Comparison of ENCODE assay signal across 9 cellular contexts in genomic region chr7:2760098-2760889, GRCh38.
A peak's percentile ranks its signal among the peaks of the same experiment; 100 is the strongest.
DNase-seq lines count a peak whose midpoint lies in the region; ATAC-seq lines count a peak whose summit lies in the region.
"Had no signal": no experiment of that assay in that cellular context is flagged by ENCODE, and none has a peak within 500 bp of the region (broad histone marks: within the 10 kb centered on the region; RNA-seq: fewer than 3 reads in every experiment).

No MANE protein-coding gene starts in this region.

- H3K4me1 Mint-ChIP-seq in activated T-helper 17 cell treated with anti-CD3 and anti-CD28 coated beads, Interleukin-2, amount 50 U/mL, for 72 hours, result peaks cover 31% of the 10 kb centered on the region

- no peaks in the 10 kb centered on the region for H3K27me3 ChIP-seq in right cardiac atrium (ENCODE audit: control insufficient read depth, insufficient read depth)

- DNase-seq in activated CD4-positive, alpha-beta T cell treated with anti-CD3 and anti-CD28 coated beads for 48 hours, result peak; percentile 31
- no peak for DNase-seq in activated CD4-positive, alpha-beta T cell treated with anti-CD3 and anti-CD28 coated beads for 1 hour
- DNase-seq in NCI-H1417 treated with DMSO at 0.1 percent for 48 hours (lab: John Stamatoyannopoulos, UW), result peak; percentile 36
- peak; percentile 59 to 80 (median 77) for DNase-seq in right cardiac atrium
- DNase-seq in retina, result peak; percentile 48
- no peak for DNase-seq in GM19240 (ENCODE audit: insufficient read length, low spot score)

- H3K9me3 ChIP-seq in right cardiac atrium (ENCODE audit: control insufficient read depth, low read length), result no peaks in the 10 kb centered on the region

- peak overlapping the region; percentile 68 for H3K27ac ChIP-seq in right cardiac atrium (ENCODE audit: low read length)

- peak overlapping the region; percentile 97 for H3K27ac Mint-ChIP-seq in activated T-helper 17 cell treated with anti-CD3 and anti-CD28 coated beads, Interleukin-2, amount 50 U/mL, for 72 hours

- no peaks in the 10 kb centered on the region for H3K9me3 Mint-ChIP-seq in activated T-helper 17 cell treated with anti-CD3 and anti-CD28 coated beads, Interleukin-2, amount 50 U/mL, for 72 hours
- H3K9me3 Mint-ChIP-seq: stimulated activated naive CD8-positive, alpha-beta T cell treated with anti-CD3 and anti-CD28 coated beads, Interleukin-15, amount 100 ng/mL, for 72 hours had no signal

- ATAC-seq in activated T-helper 17 cell treated with anti-CD3 and anti-CD28 coated beads, Interleukin-2, amount 50 U/mL, for 72 hours (replicated peaks), result no peak
- ATAC-seq in right cardiac atrium (peak; percentile 50 to 69), HG03571 (IDR thresholded peaks at IDR 0.05; ENCODE audit: unreplicated experiment) (no peak)
- ATAC-seq: stimulated activated naive CD8-positive, alpha-beta T cell treated with anti-CD3 and anti-CD28 coated beads, Interleukin-15, amount 100 ng/mL, for 72 hours had no signal

- no peak overlapping the region for H3K4me3 ChIP-seq in right cardiac atrium (ENCODE audit: low read length)

- H3K27me3 Mint-ChIP-seq in activated T-helper 17 cell treated with anti-CD3 and anti-CD28 coated beads, Interleukin-2, amount 50 U/mL, for 72 hours, result no peaks in the 10 kb centered on the region
- H3K27me3 Mint-ChIP-seq: stimulated activated naive CD8-positive, alpha-beta T cell treated with anti-CD3 and anti-CD28 coated beads, Interleukin-15, amount 100 ng/mL, for 72 hours had no signal

- intact Hi-C loops in right cardiac atrium (cut with DNase I), result loop anchor here in 1 of 4 donors (5.0 kb wide), 1 partner anchor 42 kb away; no protein-coding TSS in a partner anchor

- H3K36me3 Mint-ChIP-seq in activated T-helper 17 cell treated with anti-CD3 and anti-CD28 coated beads, Interleukin-2, amount 50 U/mL, for 72 hours (ENCODE audit: low read depth), result peaks cover 8% of the 10 kb centered on the region

- H3K4me3 Mint-ChIP-seq in activated T-helper 17 cell treated with anti-CD3 and anti-CD28 coated beads, Interleukin-2, amount 50 U/mL, for 72 hours, result no peak overlapping the region

- peaks cover 20% of the 10 kb centered on the region for H3K4me1 ChIP-seq in right cardiac atrium (ENCODE audit: control insufficient read depth, insufficient read depth, low read length)

- WGBS in right cardiac atrium, result 30% methylated on average over 22 of the region's 22 CpGs

Comparison
In these comparisons a context has a peak if more than half of its experiments do, and no peak if none do; other contexts are left out.
1. DNase-seq: peak in activated CD4-positive, alpha-beta T cell treated with anti-CD3 and anti-CD28 coated beads for 48 hours (single experiment), NCI-H1417 treated with DMSO at 0.1 percent for 48 hours (single experiment), right cardiac atrium (3 of 3) and retina (single experiment); none in activated CD4-positive, alpha-beta T cell treated with anti-CD3 and anti-CD28 coated beads for 1 hour (single experiment) and GM19240 (single experiment).
2. ATAC-seq: peak in right cardiac atrium (2 of 2); none in activated T-helper 17 cell treated with anti-CD3 and anti-CD28 coated beads, Interleukin-2, amount 50 U/mL, for 72 hours (single experiment) and HG03571 (single experiment).